8 cellular contexts compared by ENCODE assay signal in the genomic region with DNA sequence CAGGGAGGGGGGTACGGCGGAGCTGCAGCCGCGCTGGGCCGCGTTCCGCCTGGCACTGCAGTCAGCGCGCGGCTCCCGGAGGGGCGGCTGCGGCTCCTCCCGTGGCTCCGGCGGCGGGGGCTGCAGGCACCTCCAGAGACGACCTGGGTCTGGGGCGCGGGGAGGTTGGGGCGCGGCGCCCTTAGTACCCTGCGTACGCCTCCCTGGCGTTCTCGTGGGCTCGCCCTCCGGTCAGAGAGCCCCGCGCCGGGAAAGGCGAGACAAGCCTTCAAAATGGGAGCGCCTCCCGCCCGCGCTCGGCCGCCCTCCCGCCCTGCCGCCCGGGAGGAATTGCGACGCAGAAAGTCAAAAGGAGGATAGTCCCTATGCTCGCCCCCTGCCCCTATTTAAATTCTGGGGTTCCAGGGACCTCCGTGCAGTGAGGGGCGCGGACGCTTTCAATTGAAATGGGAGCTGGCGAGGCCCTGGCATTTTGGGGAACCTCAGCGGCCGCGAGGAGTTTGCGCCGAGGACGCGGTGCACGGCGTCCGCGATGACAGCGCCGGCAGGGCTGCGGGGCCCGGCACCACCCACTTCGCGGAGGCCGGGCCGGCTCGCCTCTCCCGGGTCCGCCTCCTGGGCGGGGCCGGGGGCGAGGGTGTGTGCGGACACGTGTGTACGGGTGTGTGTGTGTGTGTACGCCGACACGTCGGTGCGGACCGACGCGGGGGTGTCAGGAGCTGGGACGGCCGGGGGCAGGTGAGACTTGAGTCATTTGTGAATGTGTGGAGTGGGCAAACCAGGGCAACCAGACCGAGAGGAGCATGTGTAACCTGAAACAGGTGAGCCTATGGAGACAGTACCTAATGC. TPM values are rescaled to one million over a fixed set of nuclear protein-coding genes. Genes with fewer than 3 reads are reported as not detected.
DNase-seq lines count a peak whose midpoint lies in the region; ATAC-seq and TF ChIP-seq lines count a peak whose summit lies in the region.

No MANE protein-coding gene starts in this region.

- H3K4me1 ChIP-seq in A673 (ENCODE audit: insufficient read depth, low read length, poor library complexity, severe bottlenecking) = no peaks in the 10 kb centered on the region

- CTCF ChIA-PET in A673 (lab: Charles Lee) = no interaction called here

- TF ChIP-seq CTCF in A673 (conservative IDR thresholded peaks at IDR 0.05; ENCODE audit: low read depth, low read length) (no peak), lower leg skin (IDR thresholded peaks at IDR 0.05) (no peak)

- no peaks in the 10 kb centered on the region for H3K9me3 ChIP-seq in A673 (ENCODE audit: low read depth, low read length, poor library complexity, severe bottlenecking)

- H3K36me3 ChIP-seq in A673 (ENCODE audit: insufficient read depth, low read length, poor library complexity, severe bottlenecking) = no peaks in the 10 kb centered on the region

- DNase-seq in A673 (ENCODE audit: low spot score) = peak; percentile 61
- DNase-seq in NCI-H345 treated with DMSO at 0.1 percent for 48 hours (lab: John Stamatoyannopoulos, UW; ENCODE audit: unreplicated experiment) = peak; percentile 35
- DNase-seq in activated CD4-positive, alpha-beta T cell treated with anti-CD3 and anti-CD28 coated beads, Interleukin-2, amount 50 U/mL, for 4 hours = peak; percentile 83 to 87
- DNase-seq in dermis microvascular lymphatic vessel endothelial cell (ENCODE audit: low read depth in 2 of 2) = peak; percentile 41 to 87
- DNase-seq in lower leg skin (ENCODE audit: low spot score in 2 of 2) = peak; percentile 85 to 94
- DNase-seq in stimulated activated CD4-positive, alpha-beta T cell treated with anti-CD3 and anti-CD28 coated beads, Interleukin-4, amount 100 ng/mL, for 48 hours (ENCODE audit: low read depth in 2 of 2) = peak; percentile 67 to 77

- TF ChIP-seq POLR2A in lower leg skin (IDR thresholded peaks at IDR 0.05) = no peak

- no peak overlapping the region for H3K27ac ChIP-seq in A673 (ENCODE audit: low read depth, low read length, poor library complexity, severe bottlenecking)

- H3K4me3 ChIP-seq in A673 (ENCODE audit: low read depth, low read length, poor library complexity, severe bottlenecking) (peak overlapping the region; percentile 63), lower leg skin (ENCODE audit: low read depth, poor library complexity, severe bottlenecking) (peak overlapping the region; percentile 82)

- POLR2A ChIA-PET in A673 (lab: Charles Lee; ENCODE audit: low non-redundant PET) = no interaction called here

- H3K27me3 ChIP-seq in A673 (replicated peaks; ENCODE audit: insufficient read depth, low read depth, low read length, poor library complexity) = peaks cover 9% of the 10 kb centered on the region

- intact Hi-C loops in A673 (cut with micrococcal nuclease; ENCODE audit: unreplicated experiment) = no loop called here
- intact Hi-C loops in lower leg skin (cut with DNase I; ENCODE audit: low total_unique reads) = no loop called here

- peak; percentile 83 for ATAC-seq in GM18511 (IDR thresholded peaks at IDR 0.05; ENCODE audit: unreplicated experiment)
- peak; percentile 75 for ATAC-seq in HG02973 (IDR thresholded peaks at IDR 0.05; ENCODE audit: unreplicated experiment)

- BruUV-seq in A673 (replicated peaks; lab: Mats Ljungman, UMichigan) = no TSS peak

- whole genome bisulfite sequencing in lower leg skin, 2 donors = 0% methylated on average over 41 to 53 of the region's 89 CpGs

RNA-seq across cellular contexts. Expression of gene HERC3, which starts 0.5 kb away (rescaled TPM):
- total RNA-seq in A673 (2021) = 0.71 and 1.0 TPM in 2 replicates
- total RNA-seq in dermis microvascular lymphatic vessel endothelial cell = 7.7 and 8.3 TPM in 2 replicates
- 10 to 100 TPM; 49.6 to 64.3 (median 52.2) TPM for total RNA-seq in lower leg skin

Comparison
In these comparisons a context has a peak if more than half of its experiments do, and no peak if none do; other contexts are left out.
1. DNase-seq: peak in every context shown above with its lines; median percentile 90 in lower leg skin; 85 in activated CD4-positive, alpha-beta T cell treated with anti-CD3 and anti-CD28 coated beads, Interleukin-2, amount 50 U/mL, for 4 hours; 72 in stimulated activated CD4-positive, alpha-beta T cell treated with anti-CD3 and anti-CD28 coated beads, Interleukin-4, amount 100 ng/mL, for 48 hours; 64 in dermis microvascular lymphatic vessel endothelial cell; 61 in A673; 35 in NCI-H345 treated with DMSO at 0.1 percent for 48 hours.